In genomic region chr2:99451280-99451679, GRCh38 we compare ENCODE assay signal across 30 cellular contexts. TPM values are rescaled to one million over a fixed set of nuclear protein-coding genes. Genes with fewer than 3 reads are reported as not detected.
DNase-seq lines count a peak whose midpoint lies in the region; ATAC-seq and TF ChIP-seq lines count a peak whose summit lies in the region.
"Had no signal": no experiment of that assay in that cellular context is flagged by ENCODE, and none has a peak within 500 bp of the region (broad histone marks: within the 10 kb centered on the region; RNA-seq: fewer than 3 reads in every experiment).

No MANE protein-coding gene starts in this region.

- H3K9ac ChIP-seq in HUES6 (ENCODE audit: low read length): no peak overlapping the region
- H3K9ac ChIP-seq: parathyroid adenoma had no signal

- H3K36me3 ChIP-seq in HUES6 (ENCODE audit: control insufficient read depth, insufficient read depth, low read length) (peaks cover 58% of the 10 kb centered on the region), left lung (peaks cover 0 to 81% of the 10 kb centered on the region in 2 donors)
- H3K36me3 ChIP-seq: BE2C had no signal

- H3K27me3 ChIP-seq in HUES6 (ENCODE audit: control insufficient read depth, insufficient read depth, low read length): no peaks in the 10 kb centered on the region
- H3K27me3 ChIP-seq in left lung: no peaks in the 10 kb centered on the region
- H3K27me3 ChIP-seq: BE2C, right atrium auricular region had no signal

- H3K4me3 ChIP-seq in HUES6 (ENCODE audit: low read depth, low read length): no peak overlapping the region
- H3K4me3 ChIP-seq in left lung: no peak overlapping the region
- H3K4me3 ChIP-seq: PC-9, right atrium auricular region, thoracic aorta had no signal

- peak overlapping the region; percentile 62; the same call in 1 of the 2 replicates for H3K27ac ChIP-seq in HUES6 (ENCODE audit: low read depth, low read length)
- H3K27ac ChIP-seq in left lung: no peak overlapping the region
- H3K27ac ChIP-seq: parathyroid adenoma, PC-9, right atrium auricular region, thoracic aorta had no signal

- H3K9me3 ChIP-seq in HUES6 (ENCODE audit: control insufficient read depth, insufficient read depth, low read depth, low read length): no peaks in the 10 kb centered on the region
- no peaks in the 10 kb centered on the region for H3K9me3 ChIP-seq in left lung
- H3K9me3 ChIP-seq: BE2C, right atrium auricular region, thoracic aorta had no signal

- DNase-seq in DMS79 (lab: John Stamatoyannopoulos, UW) (peak; percentile 96), astrocyte of the hippocampus (ENCODE audit: low read depth, low spot score) (peak; percentile 29), left lung (no peak), SIG-M5 treated with dmso at 0.1 percent for 504 hours (lab: John Stamatoyannopoulos, UW; ENCODE audit: unreplicated experiment) (no peak), GM03348 (ENCODE audit: low spot score) (no peak)
- DNase-seq in stimulated activated CD4-positive, alpha-beta T cell treated with anti-CD3 and anti-CD28 coated beads, Interleukin-15, amount 100 ng/mL, for 24 hours: no peak
- DNase-seq: activated CD4-positive, alpha-beta memory T cell treated with anti-CD3 and anti-CD28 coated beads, Interleukin-2, amount 10 ng/mL, durations not matched to agents 7 days and 5 days; activated CD4-positive, alpha-beta T cell treated with anti-CD3 and anti-CD28 coated beads for 1 hour; activated CD8-positive, alpha-beta memory T cell treated with anti-CD3 and anti-CD28 coated beads, Interleukin-2, amount 50 U/mL, for 4 hours; activated naive CD4-positive, alpha-beta T cell treated with anti-CD3 and anti-CD28 coated beads for 36 hours; BE2C; CD8-positive, alpha-beta memory T cell; cerebellar nuclear complex; dermis blood vessel endothelial cell; immature natural killer cell; IMR-90; left colon; MV-4-11; NCI-H1694; PC-9; small intestine; stimulated activated CD4-positive, alpha-beta T cell treated with anti-CD3 and anti-CD28 coated beads, Interleukin-2, amount 100 ng/mL, for 24 hours; stimulated activated CD8-positive, alpha-beta memory T cell treated with anti-CD3 and anti-CD28 coated beads, Interleukin-4, amount 100 ng/mL, for 48 hours; stimulated activated naive CD8-positive, alpha-beta T cell treated with anti-CD3 and anti-CD28 coated beads, Interleukin-15, amount 100 ng/mL, for 72 hours; T-helper 17 cell had no signal

- H3K4me1 ChIP-seq in HUES6 (ENCODE audit: control insufficient read depth, insufficient read depth, low read length) (no peaks in the 10 kb centered on the region), left lung (peaks cover 0 to 3% of the 10 kb centered on the region in 2 donors)
- H3K4me1 ChIP-seq: BE2C, parathyroid adenoma had no signal

- TF ChIP-seq CTCF in left lung (IDR thresholded peaks at IDR 0.05): no peak

- peak; percentile 76 for ATAC-seq in left lung
- ATAC-seq: left colon; Right ventricle myocardium inferior; stimulated activated naive CD8-positive, alpha-beta T cell treated with anti-CD3 and anti-CD28 coated beads, Interleukin-15, amount 100 ng/mL, for 72 hours; T-helper 17 cell had no signal

- intact Hi-C loops in left lung (cut with DNase I): no loop called here

RNA-seq across cellular contexts. Expression of gene REV1, which starts 38.5 kb away (rescaled TPM):
- total RNA-seq in left lung: 10 to 100 TPM; 43.7 to 51.1 TPM

Comparison
In these comparisons a context has a peak if more than half of its experiments do, and no peak if none do; other contexts are left out.
1. DNase-seq: peak in DMS79 (single experiment) and astrocyte of the hippocampus (single experiment); none in left lung (0 of 2), SIG-M5 treated with dmso at 0.1 percent for 504 hours (single experiment), stimulated activated CD4-positive, alpha-beta T cell treated with anti-CD3 and anti-CD28 coated beads, Interleukin-15, amount 100 ng/mL, for 24 hours (single experiment) and GM03348 (single experiment).